13 cellular contexts compared by ENCODE assay signal in the genomic region with DNA sequence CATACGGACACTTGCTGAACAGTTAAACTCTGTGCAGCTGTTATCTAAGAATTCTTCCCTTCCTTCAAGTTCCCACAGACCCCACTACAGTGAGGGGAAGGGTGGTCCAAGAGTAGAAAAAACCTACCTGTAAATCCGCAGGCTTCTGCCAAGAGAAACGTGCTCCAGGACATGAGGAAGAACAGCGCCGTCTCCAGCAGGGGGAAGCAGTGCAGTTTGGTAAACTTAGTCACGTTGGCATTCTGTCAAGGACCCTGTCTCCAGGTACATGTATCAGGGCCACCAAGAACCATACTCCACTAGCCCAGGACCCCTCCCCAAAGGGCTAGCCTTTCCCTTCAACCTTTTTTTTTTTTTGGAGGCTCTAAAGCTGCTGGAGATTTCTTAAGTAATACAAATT.
A peak's percentile ranks its signal among the peaks of the same experiment; 100 is the strongest.
DNase-seq lines count a peak whose midpoint lies in the region; ATAC-seq and TF ChIP-seq lines count a peak whose summit lies in the region.
"Had no signal": no experiment of that assay in that cellular context is flagged by ENCODE, and none has a peak within 500 bp of the region (broad histone marks: within the 10 kb centered on the region; RNA-seq: fewer than 3 reads in every experiment).

No MANE protein-coding gene starts in this region.

- peak in 2 of 3 experiments; percentile 14 to 42 for DNase-seq in NCI-H1417 (lab: John Stamatoyannopoulos, UW)
- DNase-seq in NCI-H1417 treated with DMSO at 0.1 percent for 48 hours (lab: John Stamatoyannopoulos, UW) = no peak
- DNase-seq in H7 = peak; percentile 36
- peak; percentile 14 for DNase-seq in UCSD-AML1 (lab: John Stamatoyannopoulos, UW; ENCODE audit: unreplicated experiment)
- DNase-seq in lower lobe of right lung = peak; percentile 41
- no peak for DNase-seq in RPMI8226
- DNase-seq in adrenal gland = no peak
- DNase-seq: activated T-cell treated with anti-CD3 and anti-CD28 coated beads, Interleukin-2, amount 50 U/mL, for 1 hour; stimulated activated CD4-positive, alpha-beta T cell treated with anti-CD3 and anti-CD28 coated beads, Interleukin-2, amount 100 ng/mL, for 24 hours; upper lobe of left lung had no signal

- H3K4me1 ChIP-seq in lower lobe of right lung (peaks cover 18% of the 10 kb centered on the region), adrenal gland (replicated peaks in 1 of 2) (peaks cover 0 to 10% of the 10 kb centered on the region in 2 donors)

- H3K27ac ChIP-seq in lower lobe of right lung (no peak overlapping the region), adrenal gland (no peak overlapping the region)
- H3K27ac ChIP-seq: HL-60, upper lobe of left lung had no signal

- TF ChIP-seq CTCF in lower lobe of right lung (IDR thresholded peaks at IDR 0.05) (peak; percentile 28), adrenal gland (IDR thresholded peaks at IDR 0.05) (peak in 1 of 6 experiments; percentile 6)

- H3K4me3 ChIP-seq in H7 (ENCODE audit: insufficient read depth, low read depth, low read length) (no peak overlapping the region), lower lobe of right lung (no peak overlapping the region), adrenal gland (no peak overlapping the region)
- H3K4me3 ChIP-seq: upper lobe of left lung had no signal

- intact Hi-C loops in lower lobe of right lung (cut with DNase I) = no loop called here
- intact Hi-C loops in adrenal gland (cut with DNase I) = no loop called here

- H3K36me3 ChIP-seq in H7 (replicated peaks; ENCODE audit: control insufficient read depth, insufficient read depth, low read length) = no peaks in the 10 kb centered on the region
- H3K36me3 ChIP-seq in lower lobe of right lung = no peaks in the 10 kb centered on the region
- no peaks in the 10 kb centered on the region for H3K36me3 ChIP-seq in adrenal gland (replicated peaks in 1 of 2)
- H3K36me3 ChIP-seq: upper lobe of left lung had no signal

- WGBS in adrenal gland, 4 donors = 42 to 67% (median 51%) methylated on average over 6 of the region's 6 CpGs

- no peak for TF ChIP-seq POLR2A in adrenal gland (IDR thresholded peaks at IDR 0.05)

- H3K9me3 ChIP-seq in lower lobe of right lung (no peaks in the 10 kb centered on the region), adrenal gland (replicated peaks in 1 of 3) (no peaks in the 10 kb centered on the region)
- H3K9me3 ChIP-seq: upper lobe of left lung had no signal

- no peaks in the 10 kb centered on the region for H3K27me3 ChIP-seq in H7 (ENCODE audit: control insufficient read depth, insufficient read depth, low read length)
- H3K27me3 ChIP-seq in lower lobe of right lung (ENCODE audit: low read depth) = no peaks in the 10 kb centered on the region
- H3K27me3 ChIP-seq in adrenal gland = peaks cover 17% of the 10 kb centered on the region
- H3K27me3 ChIP-seq: upper lobe of left lung had no signal

- ATAC-seq in lower lobe of right lung (no peak), GM21717 (IDR thresholded peaks at IDR 0.05; ENCODE audit: unreplicated experiment) (no peak)
- ATAC-seq: Right ventricle myocardium inferior had no signal

Comparison
In these comparisons a context has a peak if more than half of its experiments do, and no peak if none do; other contexts are left out.
1. DNase-seq: peak in NCI-H1417 (2 of 3), H7 (single experiment), UCSD-AML1 (single experiment) and lower lobe of right lung (single experiment); none in NCI-H1417 treated with DMSO at 0.1 percent for 48 hours (single experiment), RPMI8226 (single experiment) and adrenal gland (0 of 7).